In the genomic region with DNA sequence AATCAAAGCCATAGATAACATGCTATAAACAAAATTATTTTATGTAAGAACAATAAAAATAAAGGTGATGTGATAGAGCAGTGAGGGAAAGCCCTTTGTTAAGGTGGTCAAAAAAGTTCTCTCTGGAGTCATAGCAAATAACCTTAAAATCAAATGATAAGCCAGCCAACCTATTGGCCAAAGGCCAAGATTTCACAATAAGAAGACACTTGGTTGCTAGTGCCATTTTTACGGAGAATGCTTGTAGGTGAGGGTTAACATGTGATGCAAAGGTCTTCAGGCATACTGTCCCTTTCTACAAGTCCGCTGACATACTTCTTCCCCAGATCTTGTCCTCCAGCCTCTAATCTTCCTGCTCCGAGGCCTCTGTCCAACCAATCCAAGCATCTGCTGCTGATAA, we compare ENCODE assay signal across 11 cellular contexts.
"Had no signal": no experiment of that assay in that cellular context is flagged by ENCODE, and none has a peak within 500 bp of the region (broad histone marks: within the 10 kb centered on the region; RNA-seq: fewer than 3 reads in every experiment).

No MANE protein-coding gene starts in this region.

- H3K4me1 ChIP-seq: HAP-1 had no signal

- H3K27ac ChIP-seq: GM23248 had no signal

- DNase-seq: GM23248, GOT3, H7, H9, HCEC 1CT, HFFc6 had no signal

- FAIRE-seq: H1, H54 had no signal

- H2AFZ ChIP-seq: GM23248, GM23338 had no signal

- H3K4me2 ChIP-seq: GM23338 had no signal

- H3K36me3 ChIP-seq: HAP-1 had no signal

- H3K9ac ChIP-seq: GM23248 had no signal

- H3K4me3 ChIP-seq: GM23248, GM23338, HAP-1 had no signal

- ATAC-seq: GM23338, HCT116 had no signal

- H3K9me3 ChIP-seq: HAP-1 had no signal
